8 cellular contexts compared by ENCODE assay signal in genomic region chr9:93958875-93959682, GRCh38. TPM values are rescaled to one million over a fixed set of nuclear protein-coding genes. Genes with fewer than 3 reads are reported as not detected.
DNase-seq lines count a peak whose midpoint lies in the region; ATAC-seq and TF ChIP-seq lines count a peak whose summit lies in the region.

No MANE protein-coding gene starts in this region.

- H3K4me1 ChIP-seq in Caco-2 (no peaks in the 10 kb centered on the region), ectodermal cell (ENCODE audit: control insufficient read depth, insufficient read depth, low read length) (peaks cover 18% of the 10 kb centered on the region)

- POLR2A ChIA-PET in Caco-2 (lab: Charles Lee), result no interaction called here

- H3K4me1 Mint-ChIP-seq in Caco-2 (ENCODE audit: low read depth, unreplicated experiment) (no peaks in the 10 kb centered on the region), natural killer cell (peaks cover 21 to 42% of the 10 kb centered on the region in 2 donors)

- no peak overlapping the region for H3K27ac Mint-ChIP-seq in Caco-2 (ENCODE audit: unreplicated experiment)
- H3K27ac Mint-ChIP-seq in natural killer cell, result no peak overlapping the region

- no peak for DNase-seq in Caco-2
- DNase-seq in M059J (ENCODE audit: low read depth), result peak; percentile 36
- DNase-seq in natural killer cell, result no peak
- DNase-seq in HT-29 (ENCODE audit: low spot score), result no peak
- DNase-seq in COLO829 (ENCODE audit: low spot score), result no peak
- DNase-seq in stimulated activated CD4-positive, alpha-beta T cell treated with anti-CD3 and anti-CD28 coated beads, Interleukin-2, amount 100 ng/mL, for 24 hours, result no peak

- peak overlapping the region; percentile 24 for H3K4me3 Mint-ChIP-seq in Caco-2 (ENCODE audit: unreplicated experiment)
- peak overlapping the region; percentile 40 for H3K4me3 Mint-ChIP-seq in natural killer cell

- ATAC-seq in natural killer cell (no peak), GM19328 (IDR thresholded peaks at IDR 0.05; ENCODE audit: unreplicated experiment) (no peak)

- H3K36me3 ChIP-seq in Caco-2 (ENCODE audit: control insufficient read depth, insufficient read depth, low read length) (no peaks in the 10 kb centered on the region), ectodermal cell (ENCODE audit: control insufficient read depth, insufficient read depth, low read length) (no peaks in the 10 kb centered on the region)

- TF ChIP-seq CTCF in Caco-2 (IDR thresholded peaks at IDR 0.05; ENCODE audit: insufficient read depth in 1 of 2, low read depth in 1 of 2, low read length in 1 of 2, severe bottlenecking in 1 of 2, unreplicated experiment in 1 of 2) (no peak), natural killer cell (IDR thresholded peaks at IDR 0.05) (no peak)

- H3K27ac ChIP-seq in ectodermal cell (ENCODE audit: insufficient read depth, low read depth, low read length, poor library complexity, severe bottlenecking), result no peak overlapping the region

- H3K9me3 ChIP-seq in Caco-2 (no peaks in the 10 kb centered on the region), ectodermal cell (ENCODE audit: control insufficient read depth, low read length) (no peaks in the 10 kb centered on the region)

- 2% methylated on average over 64 of the region's 64 CpGs for WGBS in ectodermal cell, 2 experiments

- H3K4me3 ChIP-seq in Caco-2 (ENCODE audit: low read depth, low read length) (no peak overlapping the region), ectodermal cell (ENCODE audit: insufficient read depth, low read depth, low read length) (peak overlapping the region; percentile 16)

- CTCF ChIA-PET in Caco-2 (lab: Charles Lee), result no interaction called here

- intact Hi-C loops in Caco-2 (cut with micrococcal nuclease; ENCODE audit: unreplicated experiment), result no loop called here
- intact Hi-C loops in natural killer cell (cut with micrococcal nuclease), result no loop called here

- no peaks in the 10 kb centered on the region for H3K27me3 ChIP-seq in Caco-2 (replicated peaks; ENCODE audit: control insufficient read depth, insufficient read depth, low read length)
- H3K27me3 ChIP-seq in ectodermal cell (ENCODE audit: control insufficient read depth, insufficient read depth, low read length, poor library complexity, severe bottlenecking), result peaks cover 87% of the 10 kb centered on the region

- H3K27me3 Mint-ChIP-seq in Caco-2 (ENCODE audit: insufficient read depth, unreplicated experiment) (peaks cover 9% of the 10 kb centered on the region), natural killer cell (ENCODE audit: low read depth in 2 of 2) (peaks cover 58 to 61% of the 10 kb centered on the region in 2 donors)

- no TSS peak for BruUV-seq in Caco-2 (replicated peaks; lab: Mats Ljungman, UMichigan)

- H3K36me3 Mint-ChIP-seq in Caco-2 (ENCODE audit: insufficient read depth, unreplicated experiment), result no peaks in the 10 kb centered on the region
- H3K36me3 Mint-ChIP-seq in natural killer cell, result no peaks in the 10 kb centered on the region

- no peaks in the 10 kb centered on the region for H3K9me3 Mint-ChIP-seq in Caco-2 (ENCODE audit: unreplicated experiment)
- H3K9me3 Mint-ChIP-seq in natural killer cell, result no peaks in the 10 kb centered on the region

RNA-seq across cellular contexts. Expression of gene BARX1, which starts 3.9 kb away (rescaled TPM):
- not detected in 2 replicates for total RNA-seq in Caco-2 (2022)
- 0.69 TPM in 1 of 2 replicates, not detected in the other for total RNA-seq in M059J (2014; rRNA removed; shearing (Covaris generic))
- 0.31 TPM for polyA plus RNA-seq in ectodermal cell (2013, experiment 1 of 4)
- polyA plus RNA-seq in ectodermal cell (2013, experiment 2 of 4), result 0.48 TPM
- polyA plus RNA-seq in ectodermal cell (2013, experiment 3 of 4), result 0.64 TPM
- 0.69 TPM for polyA plus RNA-seq in ectodermal cell (2013, experiment 4 of 4)
- total RNA-seq in natural killer cell, result not detected
- not detected in 2 replicates for total RNA-seq in HT-29 (2014; rRNA removed; shearing (Covaris generic))
